In the genomic region with DNA sequence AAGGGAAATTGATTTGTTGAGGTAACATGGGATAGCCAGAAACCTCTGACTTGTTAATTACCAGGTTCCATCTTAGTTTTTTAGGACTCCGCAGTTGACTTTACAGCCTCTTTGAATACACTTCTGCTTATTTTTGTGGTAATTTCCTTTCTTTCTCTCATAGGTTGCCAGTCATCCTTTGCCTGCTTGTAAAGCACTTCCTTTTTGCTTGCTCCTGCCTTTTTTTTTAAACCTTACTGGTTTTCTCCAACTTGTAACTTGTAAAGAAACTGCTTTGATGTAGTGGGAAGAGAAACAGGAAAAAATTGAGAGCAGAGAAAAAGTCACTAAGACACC, we compare ENCODE assay signal across 8 cellular contexts. TPM values are rescaled to one million over a fixed set of nuclear protein-coding genes. Genes with fewer than 3 reads are reported as not detected.
A peak's percentile ranks its signal among the peaks of the same experiment; 100 is the strongest.
DNase-seq lines count a peak whose midpoint lies in the region; ATAC-seq, FAIRE-seq and TF ChIP-seq lines count a peak whose summit lies in the region.

No MANE protein-coding gene starts in this region.

- no peak for TF ChIP-seq CTCF in CD8-positive, alpha-beta T cell (IDR thresholded peaks at IDR 0.05)
- no peak for TF ChIP-seq CTCF in bronchial epithelial cell (IDR thresholded peaks at IDR 0.05; ENCODE audit: insufficient read depth, low read length, severe bottlenecking)
- TF ChIP-seq CTCF in nephron progenitor cell (IDR thresholded peaks at IDR 0.05): no peak

- H3K27ac ChIP-seq in CD8-positive, alpha-beta T cell (ENCODE audit: low read depth, low read length): peak overlapping the region; percentile 98
- H3K27ac ChIP-seq in KOPT-K1 (ENCODE audit: low read depth, low read length, poor library complexity, severe bottlenecking): peak overlapping the region; percentile 96

- POLR2A ChIA-PET in CD8-positive, alpha-beta T cell (lab: Charles Lee): no interaction called here

- H3K4me1 Mint-ChIP-seq in CD8-positive, alpha-beta T cell (ENCODE audit: low read depth): peaks cover 63% of the 10 kb centered on the region
- H3K4me1 Mint-ChIP-seq in nephron progenitor cell: peaks cover 42% of the 10 kb centered on the region

- H3K36me3 ChIP-seq in CD8-positive, alpha-beta T cell (ENCODE audit: insufficient read depth, low read length): peaks cover 5% of the 10 kb centered on the region
- peaks cover 68% of the 10 kb centered on the region for H3K36me3 ChIP-seq in KOPT-K1 (ENCODE audit: insufficient read depth, low read length)
- peaks cover 2% of the 10 kb centered on the region for H3K36me3 ChIP-seq in bronchial epithelial cell (ENCODE audit: control insufficient read depth, insufficient read depth, low read length)

- no peak for DNase-seq in CD8-positive, alpha-beta T cell
- DNase-seq in bronchial epithelial cell (ENCODE audit: low read depth) (no peak), nephron progenitor cell (no peak), NCI-H2227 (lab: John Stamatoyannopoulos, UW; ENCODE audit: unreplicated experiment) (no peak), globus pallidus (ENCODE audit: low spot score) (no peak)
- no peak for DNase-seq in activated CD8-positive, alpha-beta memory T cell treated with anti-CD3 and anti-CD28 coated beads, Interleukin-2, amount 50 U/mL, for 4 hours

- no peaks in the 10 kb centered on the region for H3K9me3 ChIP-seq in CD8-positive, alpha-beta T cell (ENCODE audit: low read length)
- peaks cover 11% of the 10 kb centered on the region for H3K9me3 ChIP-seq in KOPT-K1 (ENCODE audit: insufficient read depth, low read length, poor library complexity, severe bottlenecking)

- H3K27ac Mint-ChIP-seq in CD8-positive, alpha-beta T cell: peak overlapping the region; percentile 84
- no peak overlapping the region for H3K27ac Mint-ChIP-seq in nephron progenitor cell

- CTCF ChIA-PET in CD8-positive, alpha-beta T cell (lab: Charles Lee): interaction anchor here (0.6 to 1.2 kb wide), 2 partner anchors 14 to 19 kb away, joined by 3 to 5 read pairs; no protein-coding TSS in a partner anchor

- FAIRE-seq in bronchial epithelial cell (lab: Jason Lieb, UNC): no peak

- peaks cover 39% of the 10 kb centered on the region for H3K36me3 Mint-ChIP-seq in CD8-positive, alpha-beta T cell
- peaks cover 34% of the 10 kb centered on the region for H3K36me3 Mint-ChIP-seq in nephron progenitor cell (ENCODE audit: low read depth)

- H3K4me3 Mint-ChIP-seq in CD8-positive, alpha-beta T cell: peak overlapping the region; percentile 94
- H3K4me3 Mint-ChIP-seq in nephron progenitor cell: peak overlapping the region; percentile 89

- H3K4me1 ChIP-seq in CD8-positive, alpha-beta T cell (ENCODE audit: insufficient read depth, low read length): peaks cover 56% of the 10 kb centered on the region

- H3K27me3 Mint-ChIP-seq in CD8-positive, alpha-beta T cell (ENCODE audit: low read depth): no peaks in the 10 kb centered on the region
- H3K27me3 Mint-ChIP-seq in nephron progenitor cell (ENCODE audit: low read depth, poor library complexity): no peaks in the 10 kb centered on the region

- no peaks in the 10 kb centered on the region for H3K27me3 ChIP-seq in CD8-positive, alpha-beta T cell (ENCODE audit: insufficient read depth, low read length)
- H3K27me3 ChIP-seq in bronchial epithelial cell (ENCODE audit: control insufficient read depth, insufficient read depth, low read length): no peaks in the 10 kb centered on the region

- intact Hi-C loops in CD8-positive, alpha-beta T cell (cut with DNase I, micrococcal nuclease): loop anchor here in 1 of 2 experiments (2.0 to 10.0 kb wide), 3 partner anchors 14 to 1932 kb away; a partner anchor contains a TSS

- no peaks in the 10 kb centered on the region for H3K9me3 Mint-ChIP-seq in CD8-positive, alpha-beta T cell
- peaks cover 39% of the 10 kb centered on the region for H3K9me3 Mint-ChIP-seq in nephron progenitor cell

- peak overlapping the region; percentile 99 for H3K4me3 ChIP-seq in CD8-positive, alpha-beta T cell (ENCODE audit: low read depth, low read length)
- peak overlapping the region; percentile 67 for H3K4me3 ChIP-seq in bronchial epithelial cell (ENCODE audit: low read depth, low read length)

- ATAC-seq in CD8-positive, alpha-beta T cell: no peak
- no peak for ATAC-seq in GM19463 (IDR thresholded peaks at IDR 0.05; ENCODE audit: unreplicated experiment)

RNA-seq across cellular contexts. Expression of a gene that starts 2.6 kb away (rescaled TPM):
- 100 to 1,000 TPM; 364 to 374 TPM for total RNA-seq in CD8-positive, alpha-beta T cell
- total RNA-seq in bronchial epithelial cell: 306 and 339 TPM in 2 replicates

RNA-seq across cellular contexts. Expression of a gene that starts 32.8 kb away (rescaled TPM):
- 1 to 10 TPM; 5.7 to 7.1 TPM for total RNA-seq in CD8-positive, alpha-beta T cell
- 3.8 and 4.2 TPM in 2 replicates for total RNA-seq in bronchial epithelial cell
